ENCODE assay signal across 8 cellular contexts in the genomic region with DNA sequence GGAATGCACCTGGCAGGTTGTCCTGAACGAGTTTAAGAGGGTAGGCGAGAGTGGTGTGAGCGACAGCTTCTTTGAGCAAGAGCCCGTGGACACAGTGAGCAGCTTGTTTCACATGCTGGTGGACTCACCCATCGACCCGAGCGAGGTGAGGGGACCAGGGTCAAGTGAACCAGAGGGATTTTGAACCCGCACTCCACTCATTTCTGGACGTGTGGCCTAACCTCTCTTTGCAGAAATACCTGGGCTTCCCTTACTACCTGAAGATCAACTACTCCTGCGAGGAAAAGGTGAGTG. TPM values are rescaled to one million over a fixed set of nuclear protein-coding genes. Genes with fewer than 3 reads are reported as not detected.
DNase-seq lines count a peak whose midpoint lies in the region; ATAC-seq, FAIRE-seq and TF ChIP-seq lines count a peak whose summit lies in the region.

No MANE protein-coding gene starts in this region.

- 51% methylated on average over 9 of the region's 10 CpGs for WGBS in mesenchymal stem cell

- H2BK12ac ChIP-seq in mesenchymal stem cell (ENCODE audit: low read length in 2 of 2), result peak overlapping the region in 1 of 2 experiments; percentile 31

- in situ Hi-C loops in astrocyte of the spinal cord (cut with HindIII; ENCODE audit: low sequenced_read_pairs), result no loop called here

- H3K4ac ChIP-seq in mesenchymal stem cell (ENCODE audit: low read depth in 1 of 2, low read length in 2 of 2), result no peak overlapping the region

- H3K27me3 ChIP-seq in mesenchymal stem cell (ENCODE audit: control insufficient read depth in 1 of 2, insufficient read depth in 1 of 2, low read length in 2 of 2) (no peaks in the 10 kb centered on the region), uterus (no peaks in the 10 kb centered on the region)

- H3K4me1 ChIP-seq in mesenchymal stem cell (ENCODE audit: control insufficient read depth, insufficient read depth, low read depth, low read length) (peaks cover 4% of the 10 kb centered on the region), uterus (peaks cover 0 to 6% of the 10 kb centered on the region in 2 donors)

- H3K4me2 ChIP-seq in mesenchymal stem cell (ENCODE audit: low read length, poor library complexity, severe bottlenecking), result peak overlapping the region; percentile 98

- intact Hi-C loops in uterus (cut with DNase I; ENCODE audit: low total_unique reads), result loop anchor here (5.0 kb wide), 1 partner anchor 35 kb away; a partner anchor contains a TSS

- H2BK5ac ChIP-seq in mesenchymal stem cell (ENCODE audit: low read depth, low read length, poor library complexity, severe bottlenecking), result no peak overlapping the region

- no peaks in the 10 kb centered on the region for H3K36me3 ChIP-seq in mesenchymal stem cell (ENCODE audit: control insufficient read depth in 1 of 2, insufficient read depth in 2 of 2, low read depth in 1 of 2, low read length in 2 of 2)
- H3K36me3 ChIP-seq in uterus, result no peaks in the 10 kb centered on the region

- no peak overlapping the region for H3K14ac ChIP-seq in mesenchymal stem cell (ENCODE audit: low read length in 2 of 2)

- H3K23ac ChIP-seq in mesenchymal stem cell (ENCODE audit: low read length in 2 of 2), result no peak overlapping the region

- ATAC-seq in GM19463 (IDR thresholded peaks at IDR 0.05; ENCODE audit: unreplicated experiment) (no peak), HG03039 (IDR thresholded peaks at IDR 0.05; ENCODE audit: unreplicated experiment) (no peak)

- no peak overlapping the region for H4K91ac ChIP-seq in mesenchymal stem cell (ENCODE audit: low read length)

- H2AFZ ChIP-seq in mesenchymal stem cell (ENCODE audit: low read depth, low read length), result peak overlapping the region; percentile 2

- H3K9ac ChIP-seq in mesenchymal stem cell (ENCODE audit: low read length), result no peak overlapping the region

- no peak for FAIRE-seq in HTR-8/SVneo (lab: Jason Lieb, UNC)

- H2BK120ac ChIP-seq in mesenchymal stem cell (ENCODE audit: low read depth, low read length), result no peak overlapping the region

- TF ChIP-seq CTCF in astrocyte of the spinal cord (IDR thresholded peaks at IDR 0.05; ENCODE audit: low read depth, low read length), result no peak
- no peak for TF ChIP-seq CTCF in uterus (IDR thresholded peaks at IDR 0.05)

- no peak overlapping the region for H3K18ac ChIP-seq in mesenchymal stem cell (ENCODE audit: low read depth in 1 of 2, low read length in 2 of 2)

- no peak overlapping the region for H2BK15ac ChIP-seq in mesenchymal stem cell (ENCODE audit: low read depth, poor library complexity, severe bottlenecking)

- peak overlapping the region; percentile 10 for H4K8ac ChIP-seq in mesenchymal stem cell (ENCODE audit: low read length)

- H3K79me1 ChIP-seq in mesenchymal stem cell (replicated peaks; ENCODE audit: low read length, poor library complexity, severe bottlenecking), result no peaks in the 10 kb centered on the region

- H2AK5ac ChIP-seq in mesenchymal stem cell (ENCODE audit: low read length, severe bottlenecking), result no peak overlapping the region

- TF ChIP-seq POLR2A in uterus (IDR thresholded peaks at IDR 0.05), result no peak

- H3K27ac ChIP-seq in mesenchymal stem cell (ENCODE audit: low read length, poor library complexity, severe bottlenecking), result no peak overlapping the region
- H3K27ac ChIP-seq in uterus, result peak overlapping the region in 1 of 2 donors; percentile 96

- H3K9me3 ChIP-seq in mesenchymal stem cell (ENCODE audit: control insufficient read depth, low read length), result no peaks in the 10 kb centered on the region
- no peaks in the 10 kb centered on the region for H3K9me3 ChIP-seq in uterus

- H3K4me3 ChIP-seq in astrocyte of the spinal cord (ENCODE audit: low read depth, low read length) (peak overlapping the region; percentile 55), mesenchymal stem cell (ENCODE audit: insufficient read depth in 1 of 2, low read depth in 1 of 2, low read length in 2 of 2) (peak overlapping the region in 1 of 2 experiments; percentile 98), uterus (peak overlapping the region; percentile 62 to 69)

- peak; percentile 13 for DNase-seq in stimulated activated CD4-positive, alpha-beta T cell treated with anti-CD3 and anti-CD28 coated beads, Interleukin-1b, Interleukin-23, amount 100 ng/mL, for 48 hours
- no peak for DNase-seq in stimulated activated CD4-positive, alpha-beta T cell treated with anti-CD3 and anti-CD28 coated beads, Interleukin-15, amount 100 ng/mL, for 24 hours
- DNase-seq in astrocyte of the spinal cord (ENCODE audit: low read depth, low spot score), result no peak
- DNase-seq in mesenchymal stem cell, result no peak
- DNase-seq in uterus, result no peak
- no peak for DNase-seq in HTR-8/SVneo (ENCODE audit: insufficient read length, low spot score)

RNA-seq across cellular contexts. Expression of a gene that starts 1.7 kb away (rescaled TPM):
- 0.14 TPM for polyA plus RNA-seq in mesenchymal stem cell (2013, experiment 1 of 2)
- 0.18 TPM for polyA plus RNA-seq in mesenchymal stem cell (2013, experiment 2 of 2)
- 10 to 100 TPM in 3 of 4 donors, not detected in 1; 10.6 to 95.3 (median 19.3) TPM for total RNA-seq in uterus

RNA-seq across cellular contexts. Expression of a gene that starts 17.7 kb away (rescaled TPM):
- polyA plus RNA-seq in mesenchymal stem cell (2013, experiment 1 of 2), result 15.3 TPM
- polyA plus RNA-seq in mesenchymal stem cell (2013, experiment 2 of 2), result 15.7 TPM
- total RNA-seq in uterus, result 10 to 100 TPM in 1 of 4 donors, 1 to 10 TPM in 2, under 1 TPM in 1; 0.59 to 60.6 (median 4.3) TPM

RNA-seq across cellular contexts. Expression of a gene that starts 21.6 kb away (rescaled TPM):
- 61.1 TPM for polyA plus RNA-seq in mesenchymal stem cell (2013, experiment 1 of 2)
- polyA plus RNA-seq in mesenchymal stem cell (2013, experiment 2 of 2), result 60.5 TPM
- 10 to 100 TPM in 3 of 4 donors, 1 to 10 TPM in 1; 6.4 to 31.7 (median 21.5) TPM for total RNA-seq in uterus

RNA-seq across cellular contexts. Expression of a gene that starts 33.3 kb away (rescaled TPM):
- polyA plus RNA-seq in mesenchymal stem cell (2013, experiment 1 of 2), result 1.8 TPM
- polyA plus RNA-seq in mesenchymal stem cell (2013, experiment 2 of 2), result 2.1 TPM
- total RNA-seq in uterus, result 10 to 100 TPM in 1 of 4 donors, 1 to 10 TPM in 2, not detected in 1; 2.9 to 15.3 (median 4.1) TPM

RNA-seq across cellular contexts. Expression of a gene that starts 37.1 kb away (rescaled TPM):
- polyA plus RNA-seq in mesenchymal stem cell (2013, experiment 1 of 2), result 237 TPM
- 242 TPM for polyA plus RNA-seq in mesenchymal stem cell (2013, experiment 2 of 2)
- total RNA-seq in uterus, result 100 to 1,000 TPM in 3 of 4 donors, 10 to 100 TPM in 1; 67.4 to 156 (median 128) TPM
